Comparison of ENCODE assay signal across 8 cellular contexts in genomic region chr2:167292430-167293171, GRCh38. TPM values are rescaled to one million over a fixed set of nuclear protein-coding genes. Genes with fewer than 3 reads are reported as not detected.
DNase-seq lines count a peak whose midpoint lies in the region; ATAC-seq and TF ChIP-seq lines count a peak whose summit lies in the region.

TSS of gene B3GALT1 (plus strand) at chr2:167293001.

- H3K4me3 Mint-ChIP-seq in activated naive CD4-positive, alpha-beta T cell treated with anti-CD3 and anti-CD28 coated beads for 36 hours: peak within 1 kb of the TSS; percentile 75
- H3K4me3 Mint-ChIP-seq in nephron: peak within 1 kb of the TSS; percentile 91 to 97 (median 94)

- peak within 1 kb of the TSS; percentile 90 for H3K4me2 ChIP-seq in PC-3 (ENCODE audit: low read length)

- H3K27me3 ChIP-seq in PC-3 (ENCODE audit: low read length): no peaks in the 10 kb centered on the region
- no peaks in the 10 kb centered on the region for H3K27me3 ChIP-seq in thoracic aorta (replicated peaks; ENCODE audit: insufficient read depth)

- POLR2A ChIA-PET in PC-3 (lab: Charles Lee; ENCODE audit: unreplicated experiment): interaction anchor here (0.6 kb wide), 1 partner anchor 144 kb away, joined by 3 read pairs; no protein-coding TSS in a partner anchor

- TF ChIP-seq CTCF in PC-3 (conservative IDR thresholded peaks at IDR 0.05; ENCODE audit: low read depth, low read length) (peak; percentile 49; the same call in 1 of the 2 replicates), nephron (IDR thresholded peaks at IDR 0.05; ENCODE audit: unreplicated experiment in 3 of 3) (peak; percentile 46 to 63 (median 51)), thoracic aorta (IDR thresholded peaks at IDR 0.05) (peak; percentile 33)

- no peaks in the 10 kb centered on the region for H3K79me2 ChIP-seq in PC-3 (ENCODE audit: low read length)

- no peaks in the 10 kb centered on the region for H3K36me3 Mint-ChIP-seq in activated naive CD4-positive, alpha-beta T cell treated with anti-CD3 and anti-CD28 coated beads for 36 hours (ENCODE audit: low read depth)
- H3K36me3 Mint-ChIP-seq in nephron (ENCODE audit: low read depth): no peaks in the 10 kb centered on the region

- intact Hi-C loops in PC-3 (cut with micrococcal nuclease): loop anchor here (2.0 to 5.0 kb wide), 2 partner anchors 90 to 165 kb away; no protein-coding TSS in a partner anchor
- intact Hi-C loops in activated naive CD4-positive, alpha-beta T cell treated with anti-CD3 and anti-CD28 coated beads for 36 hours (cut with micrococcal nuclease): loop anchor here (2.0 to 5.0 kb wide), 2 partner anchors 755 to 826 kb away; no protein-coding TSS in a partner anchor

- no peaks in the 10 kb centered on the region for H3F3A ChIP-seq in PC-3 (ENCODE audit: low read length, unreplicated experiment)

- peak within 1 kb of the TSS; percentile 76 for H3K9ac ChIP-seq in PC-3 (ENCODE audit: low read length)

- H3K4me1 ChIP-seq in PC-3 (ENCODE audit: insufficient read depth, low read length): peaks cover 8% of the 10 kb centered on the region; the same call in 1 of the 2 replicates
- H3K4me1 ChIP-seq in thoracic aorta (ENCODE audit: control insufficient read depth in 1 of 2, low read depth in 2 of 2): peaks cover 3 to 19% of the 10 kb centered on the region in 2 donors

- no peaks in the 10 kb centered on the region for H3K9me2 ChIP-seq in PC-3 (replicated peaks; ENCODE audit: low read length)

- H3K4me3 ChIP-seq in PC-3 (ENCODE audit: low read length): peak within 1 kb of the TSS; percentile 83
- H3K4me3 ChIP-seq in thoracic aorta: peak within 1 kb of the TSS; percentile 79

- no peak within 1 kb of the TSS for H3K27ac Mint-ChIP-seq in activated naive CD4-positive, alpha-beta T cell treated with anti-CD3 and anti-CD28 coated beads for 36 hours
- H3K27ac Mint-ChIP-seq in nephron: peak within 1 kb of the TSS; percentile 79 to 93 (median 92)

- peaks cover 38% of the 10 kb centered on the region for H3K27me3 Mint-ChIP-seq in activated naive CD4-positive, alpha-beta T cell treated with anti-CD3 and anti-CD28 coated beads for 36 hours (ENCODE audit: low read depth)
- H3K27me3 Mint-ChIP-seq in nephron (ENCODE audit: low read depth): peaks cover 14% of the 10 kb centered on the region

- ATAC-seq in GM21723 (IDR thresholded peaks at IDR 0.05; ENCODE audit: unreplicated experiment) (peak; percentile 99), PC-3 (peak; percentile 91), thoracic aorta (ENCODE audit: insufficient number of reproducible peaks, low FRiP score, low read depth) (peak; percentile 67)

- no peaks in the 10 kb centered on the region for H4K20me1 ChIP-seq in PC-3 (ENCODE audit: low read length)

- no peak within 1 kb of the TSS for H3K27ac ChIP-seq in PC-3 (ENCODE audit: low read length)
- peak within 1 kb of the TSS; percentile 67 to 88 for H3K27ac ChIP-seq in thoracic aorta

- CTCF ChIA-PET in PC-3 (lab: Charles Lee): no interaction called here
- CTCF ChIA-PET in activated naive CD4-positive, alpha-beta T cell treated with anti-CD3 and anti-CD28 coated beads for 36 hours (lab: Charles Lee): interaction anchor here (1.3 kb wide), 1 partner anchor 11 kb away, joined by 4 read pairs; no protein-coding TSS in a partner anchor

- H3K9me3 Mint-ChIP-seq in activated naive CD4-positive, alpha-beta T cell treated with anti-CD3 and anti-CD28 coated beads for 36 hours: no peaks in the 10 kb centered on the region
- H3K9me3 Mint-ChIP-seq in nephron: no peaks in the 10 kb centered on the region

- H2AFZ ChIP-seq in PC-3 (ENCODE audit: low read length): peak within 1 kb of the TSS; percentile 97

- TSS peak; percentile 59 for BruUV-seq in PC-3 (replicated peaks; lab: Mats Ljungman, UMichigan)

- H3K9me3 ChIP-seq in PC-3 (ENCODE audit: low read length) (no peaks in the 10 kb centered on the region), thoracic aorta (no peaks in the 10 kb centered on the region)

- DNase-seq in EL (peak; percentile 89), HuH-7.5 (ENCODE audit: low spot score) (peak; percentile 93), PC-3 (peak; percentile 92), foreskin melanocyte (peak; percentile 89), thoracic aorta (ENCODE audit: low spot score) (peak; percentile 44)
- peak; percentile 76 for DNase-seq in activated naive CD4-positive, alpha-beta T cell treated with anti-CD3 and anti-CD28 coated beads for 36 hours

- H3K36me3 ChIP-seq in PC-3 (ENCODE audit: low read depth, low read length) (no peaks in the 10 kb centered on the region), thoracic aorta (no peaks in the 10 kb centered on the region)

- H3K4me1 Mint-ChIP-seq in activated naive CD4-positive, alpha-beta T cell treated with anti-CD3 and anti-CD28 coated beads for 36 hours (ENCODE audit: low read depth): peaks cover 12% of the 10 kb centered on the region
- peaks cover 12% of the 10 kb centered on the region for H3K4me1 Mint-ChIP-seq in nephron

RNA-seq across cellular contexts. Expression of gene B3GALT1, which starts in this region (rescaled TPM):
- 0.06 and 0.07 TPM in 2 replicates for total RNA-seq in PC-3 (2014; rRNA removed)
- not detected for total RNA-seq in activated naive CD4-positive, alpha-beta T cell treated with anti-CD3 and anti-CD28 coated beads for 36 hours
- total RNA-seq in thoracic aorta: under 1 TPM; 0.14 to 0.28 TPM

Comparison
In these comparisons a context has a peak if more than half of its experiments do, and no peak if none do; other contexts are left out.
1. Peak in DNase-seq, ATAC-seq, H3K4me3 ChIP-seq, H3K9ac ChIP-seq and H3K4me2 ChIP-seq in PC-3; RNA of the gene not detected or under 1 TPM.
2. Peak in DNase-seq in activated naive CD4-positive, alpha-beta T cell treated with anti-CD3 and anti-CD28 coated beads for 36 hours; RNA of the gene not detected or under 1 TPM.
3. Peak in DNase-seq, ATAC-seq, H3K4me3 ChIP-seq and H3K27ac ChIP-seq in thoracic aorta; RNA of the gene not detected or under 1 TPM.